Comparison of ENCODE assay signal across 23 cellular contexts in genomic region chr1:202230061-202230938, GRCh38. TPM values are rescaled to one million over a fixed set of nuclear protein-coding genes. Genes with fewer than 3 reads are reported as not detected.
DNase-seq lines count a peak whose midpoint lies in the region; ATAC-seq and TF ChIP-seq lines count a peak whose summit lies in the region.
"Had no signal": no experiment of that assay in that cellular context is flagged by ENCODE, and none has a peak within 500 bp of the region (broad histone marks: within the 10 kb centered on the region; RNA-seq: fewer than 3 reads in every experiment).

No MANE protein-coding gene starts in this region.

- H3K4me3 ChIP-seq in left ventricle myocardium inferior (no peak overlapping the region), WERI-Rb-1 (ENCODE audit: low read depth, low read length) (peak overlapping the region; percentile 27), SJCRH30 (no peak overlapping the region)
- H3K4me3 ChIP-seq: K562, MG63 had no signal

- intact Hi-C loops in Right ventricle myocardium inferior (cut with DNase I), result no loop called here
- intact Hi-C loops in left ventricle myocardium inferior (cut with micrococcal nuclease), result no loop called here
- intact Hi-C loops in left ventricle myocardium superior (cut with micrococcal nuclease), result no loop called here

- H3K36me3 ChIP-seq in left ventricle myocardium inferior (no peaks in the 10 kb centered on the region), WERI-Rb-1 (no peaks in the 10 kb centered on the region), SJCRH30 (no peaks in the 10 kb centered on the region)
- H3K36me3 ChIP-seq: BE2C, MG63 had no signal

- H3K27ac ChIP-seq in left ventricle myocardium inferior (replicated peaks), result no peak overlapping the region
- H3K27ac ChIP-seq in WERI-Rb-1, result peak overlapping the region; percentile 89
- H3K27ac ChIP-seq in SJCRH30, result no peak overlapping the region
- H3K27ac ChIP-seq: HL-60 had no signal

- DNase-seq in Right ventricle myocardium inferior (ENCODE audit: missing footprints), result no peak
- DNase-seq in left ventricle myocardium inferior, result no peak
- DNase-seq in WERI-Rb-1, result peak; percentile 95
- no peak for DNase-seq in left ventricle myocardium superior
- DNase-seq in SJCRH30, result no peak
- no peak for DNase-seq in AML-193 (lab: John Stamatoyannopoulos, UW)
- DNase-seq: BE2C; CD4-positive, CD25-positive, alpha-beta regulatory T cell; COR-L47; DMS79; MG63; NCI-H1417 treated with DMSO at 0.1 percent for 48 hours; NCI-H187 treated with DMSO at 0.1 percent for 48 hours; NCI-H2107; NCI-H69; SW 1271 had no signal

- H3K27me3 ChIP-seq in left ventricle myocardium inferior (ENCODE audit: low read depth) (peaks cover 13% of the 10 kb centered on the region), WERI-Rb-1 (ENCODE audit: insufficient read depth, low read depth, severe bottlenecking) (no peaks in the 10 kb centered on the region), SJCRH30 (peaks cover 7% of the 10 kb centered on the region)
- H3K27me3 ChIP-seq: BE2C had no signal

- TF ChIP-seq CTCF in left ventricle myocardium inferior (IDR thresholded peaks at IDR 0.05; ENCODE audit: borderline replicate concordance) (no peak), WERI-Rb-1 (IDR thresholded peaks at IDR 0.05; ENCODE audit: low read depth, low read length) (no peak)

- ATAC-seq in Right ventricle myocardium inferior (peak; percentile 58), left ventricle myocardium superior (peak; percentile 84), HG03457 (IDR thresholded peaks at IDR 0.05; ENCODE audit: unreplicated experiment) (no peak)
- ATAC-seq: K562, Panc1 had no signal

- H3K9me3 ChIP-seq in left ventricle myocardium inferior (replicated peaks), result no peaks in the 10 kb centered on the region
- H3K9me3 ChIP-seq in WERI-Rb-1 (ENCODE audit: severe bottlenecking), result no peaks in the 10 kb centered on the region
- no peaks in the 10 kb centered on the region for H3K9me3 ChIP-seq in SJCRH30 (replicated peaks)
- H3K9me3 ChIP-seq: BE2C, MG63 had no signal

- peaks cover 6% of the 10 kb centered on the region for H3K4me1 ChIP-seq in left ventricle myocardium inferior
- peaks cover 3% of the 10 kb centered on the region; the same call in 1 of the 2 replicates for H3K4me1 ChIP-seq in SJCRH30
- H3K4me1 ChIP-seq: BE2C had no signal

RNA-seq across cellular contexts. Expression of gene LGR6, which starts 36.7 kb away (rescaled TPM):
- total RNA-seq in Right ventricle myocardium inferior (4.1 TPM), left ventricle myocardium inferior (0.60 TPM), left ventricle myocardium superior (2.9 TPM)
- total RNA-seq in SJCRH30 (2014; rRNA removed; shearing (Covaris generic)), result not detected in 2 replicates
- total RNA-seq: A172, HepG2, LHCN-M2 had no signal
